ENCODE assay signal across 1 cellular context in genomic region chr20:64214952-64215351, GRCh38.
TF ChIP-seq lines count a peak whose summit lies in the region.

No MANE protein-coding gene starts in this region.

TF ChIP-seq in HepG2, 621 proteins besides CTCF, POLR2A, EP300 and RAD21 (continued from another document):
- TF ChIP-seq NFAT5 (CRISPR knock-in tag; IDR thresholded peaks at IDR 0.05) (peak; percentile 29; the same call in 1 of the 2 replicates), ZNF280B (CRISPR knock-in tag; IDR thresholded peaks at IDR 0.05; ENCODE audit: borderline replicate concordance) (no peak), NFE2L1 (CRISPR knock-in tag; IDR thresholded peaks at IDR 0.05; ENCODE audit: borderline replicate concordance) (peak; percentile 69; the same call in 1 of the 2 replicates), ZFX (CRISPR knock-in tag; IDR thresholded peaks at IDR 0.05; ENCODE audit: low read depth) (peak; percentile 22; the same call in 1 of the 2 replicates), TCF7 (IDR thresholded peaks at IDR 0.05; ENCODE audit: low read depth) (peak; percentile 51; the same call in 1 of the 2 replicates), MTERF4 (CRISPR knock-in tag; IDR thresholded peaks at IDR 0.05) (0 out of 2 replicates have a peak, but pooled peaks have one; percentile 29), PAXIP1 (CRISPR knock-in tag; conservative IDR thresholded peaks at IDR 0.05) (0 out of 2 replicates have a peak, but pooled peaks have one; percentile 36), SPEN (CRISPR knock-in tag; IDR thresholded peaks at IDR 0.05; ENCODE audit: low read depth) (no peak), ZNF550 (CRISPR knock-in tag; IDR thresholded peaks at IDR 0.05; ENCODE audit: borderline replicate concordance) (peak; percentile 22; the same call in 1 of the 2 replicates), ZNF7 (CRISPR knock-in tag; IDR thresholded peaks at IDR 0.05) (peak; percentile 89), TAF15 (IDR thresholded peaks at IDR 0.05; ENCODE audit: low read depth, low read length, poor library complexity, severe bottlenecking) (no peak), RFXAP (CRISPR knock-in tag; IDR thresholded peaks at IDR 0.05; ENCODE audit: borderline replicate concordance) (no peak), EED (CRISPR knock-in tag; IDR thresholded peaks at IDR 0.05) (no peak), ZNF687 (CRISPR knock-in tag; IDR thresholded peaks at IDR 0.05) (peak; percentile 27; the same call in 1 of the 2 replicates), TFAP4 (IDR thresholded peaks at IDR 0.05; ENCODE audit: borderline replicate concordance, low read depth) (0 out of 2 replicates have a peak, but pooled peaks have one; percentile 38)
